In the genomic region with DNA sequence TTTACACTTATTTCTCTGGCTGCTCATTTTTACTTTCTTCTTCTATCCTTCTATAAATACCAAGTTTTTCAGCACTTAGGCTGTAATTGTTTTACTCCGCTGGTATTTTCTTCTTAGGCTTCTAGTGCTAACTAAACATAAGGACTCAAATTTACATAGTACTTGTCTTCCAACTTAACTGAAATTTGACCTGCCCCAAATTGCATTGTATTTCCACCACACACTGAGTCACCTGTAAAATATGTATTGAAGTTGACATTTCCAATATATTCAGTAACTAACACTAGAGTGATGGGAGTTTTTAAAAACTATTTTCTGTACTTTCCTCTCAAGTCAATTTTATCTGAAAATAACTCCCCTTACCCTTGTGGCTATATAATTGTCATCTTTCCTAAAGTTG, we compare ENCODE assay signal across 16 cellular contexts.
"Had no signal": no experiment of that assay in that cellular context is flagged by ENCODE, and none has a peak within 500 bp of the region (broad histone marks: within the 10 kb centered on the region; RNA-seq: fewer than 3 reads in every experiment).

No MANE protein-coding gene starts in this region.

- H3K4me1 Mint-ChIP-seq: activated CD4-positive, alpha-beta memory T cell treated with anti-CD3 and anti-CD28 coated beads, Interleukin-2, amount 10 ng/mL, durations not matched to agents 7 days and 5 days had no signal

- H3K27me3 Mint-ChIP-seq: activated CD4-positive, alpha-beta memory T cell treated with anti-CD3 and anti-CD28 coated beads, Interleukin-2, amount 10 ng/mL, durations not matched to agents 7 days and 5 days; activated naive CD8-positive, alpha-beta T cell had no signal

- H3K4me3 ChIP-seq: coronary artery, gastroesophageal sphincter, pancreas, upper lobe of left lung had no signal

- H3K4me3 Mint-ChIP-seq: activated CD4-positive, alpha-beta memory T cell treated with anti-CD3 and anti-CD28 coated beads, Interleukin-2, amount 10 ng/mL, durations not matched to agents 7 days and 5 days; activated naive CD8-positive, alpha-beta T cell had no signal

- DNase-seq: activated CD4-positive, alpha-beta memory T cell treated with anti-CD3 and anti-CD28 coated beads, Interleukin-2, amount 10 ng/mL, durations not matched to agents 7 days and 5 days; activated CD4-positive, CD25-positive, alpha-beta regulatory T cell treated with anti-CD3 and anti-CD28 coated beads, Interleukin-2, amount 50 U/mL, for 72 hours; activated gamma-delta T cell; activated T-cell treated with anti-CD3 and anti-CD28 coated beads, Interleukin-2, amount 50 U/mL, for 48 hours; caudate nucleus; effector CD4-positive, alpha-beta T cell; kidney; left ventricle myocardium superior; pancreas; stimulated activated CD4-positive, alpha-beta T cell treated with anti-CD3 and anti-CD28 coated beads, Interleukin-12 subunit alpha, Interleukin-12 subunit beta, amount 100 ng/mL, for 4 hours; stimulated activated naive CD4-positive, alpha-beta T cell treated with Interleukin-2 at 50 U/mL for 16 hours; upper lobe of left lung had no signal

- H3K27ac ChIP-seq: coronary artery, gastroesophageal sphincter, pancreas, upper lobe of left lung had no signal

- FAIRE-seq: endothelial cell of umbilical vein, kidney, pancreas had no signal

- ATAC-seq: gastroesophageal sphincter, left ventricle myocardium superior, pancreas had no signal

- H3K36me3 ChIP-seq: gastroesophageal sphincter, pancreas, upper lobe of left lung had no signal

- H3K9me3 ChIP-seq: gastroesophageal sphincter, pancreas, upper lobe of left lung had no signal

- H3K36me3 Mint-ChIP-seq: activated naive CD8-positive, alpha-beta T cell had no signal

- H3K4me1 ChIP-seq: gastroesophageal sphincter, pancreas, upper lobe of left lung had no signal

- H3K27ac Mint-ChIP-seq: activated CD4-positive, alpha-beta memory T cell treated with anti-CD3 and anti-CD28 coated beads, Interleukin-2, amount 10 ng/mL, durations not matched to agents 7 days and 5 days; activated naive CD8-positive, alpha-beta T cell had no signal

- H3K27me3 ChIP-seq: gastroesophageal sphincter, pancreas, upper lobe of left lung had no signal
